In genomic region chr11:78207532-78208256, GRCh38 we compare ENCODE assay signal across 11 cellular contexts.
"Had no signal": no experiment of that assay in that cellular context is flagged by ENCODE, and none has a peak within 500 bp of the region (broad histone marks: within the 10 kb centered on the region; RNA-seq: fewer than 3 reads in every experiment).

No MANE protein-coding gene starts in this region.

- H3K27me3 ChIP-seq: pancreas, tibial nerve had no signal

- H3K27me3 Mint-ChIP-seq: activated CD4-positive, alpha-beta memory T cell treated with anti-CD3 and anti-CD28 coated beads, Interleukin-2, amount 10 ng/mL, durations not matched to agents 7 days and 5 days; activated CD4-positive, alpha-beta T cell treated with anti-CD3 and anti-CD28 coated beads for 36 hours; activated naive CD8-positive, alpha-beta T cell treated with anti-CD3 and anti-CD28 coated beads, Interleukin-2, amount 50 U/mL, for 24 hours had no signal

- ATAC-seq: activated CD4-positive, alpha-beta T cell treated with anti-CD3 and anti-CD28 coated beads for 36 hours; activated naive CD8-positive, alpha-beta T cell treated with anti-CD3 and anti-CD28 coated beads, Interleukin-2, amount 50 U/mL, for 24 hours had no signal

- H3K9me3 Mint-ChIP-seq: activated CD4-positive, alpha-beta memory T cell treated with anti-CD3 and anti-CD28 coated beads, Interleukin-2, amount 10 ng/mL, durations not matched to agents 7 days and 5 days; activated naive CD8-positive, alpha-beta T cell treated with anti-CD3 and anti-CD28 coated beads, Interleukin-2, amount 50 U/mL, for 24 hours had no signal

- DNase-seq: activated CD4-positive, alpha-beta memory T cell treated with anti-CD3 and anti-CD28 coated beads, Interleukin-2, amount 10 ng/mL, durations not matched to agents 7 days and 5 days; activated CD4-positive, alpha-beta T cell treated with anti-CD3 and anti-CD28 coated beads for 36 hours; activated CD8-positive, alpha-beta memory T cell treated with anti-CD3 and anti-CD28 coated beads, Interleukin-2, amount 50 U/mL, for 48 hours; activated naive CD8-positive, alpha-beta T cell treated with anti-CD3 and anti-CD28 coated beads, Interleukin-2, amount 50 U/mL, for 24 hours; central memory CD4-positive, alpha-beta T cell; erythroblast; mammary epithelial cell; T-helper 9 cell had no signal

- H3K27ac Mint-ChIP-seq: activated CD4-positive, alpha-beta memory T cell treated with anti-CD3 and anti-CD28 coated beads, Interleukin-2, amount 10 ng/mL, durations not matched to agents 7 days and 5 days; activated CD4-positive, alpha-beta T cell treated with anti-CD3 and anti-CD28 coated beads for 36 hours; activated naive CD8-positive, alpha-beta T cell treated with anti-CD3 and anti-CD28 coated beads, Interleukin-2, amount 50 U/mL, for 24 hours had no signal

- H3K4me3 ChIP-seq: pancreas, smooth muscle cell, tibial nerve had no signal

- H3K27ac ChIP-seq: pancreas, tibial nerve had no signal

- H3K9me3 ChIP-seq: pancreas, tibial nerve had no signal

- H3K4me3 Mint-ChIP-seq: activated CD4-positive, alpha-beta memory T cell treated with anti-CD3 and anti-CD28 coated beads, Interleukin-2, amount 10 ng/mL, durations not matched to agents 7 days and 5 days; activated CD4-positive, alpha-beta T cell treated with anti-CD3 and anti-CD28 coated beads for 36 hours; activated naive CD8-positive, alpha-beta T cell treated with anti-CD3 and anti-CD28 coated beads, Interleukin-2, amount 50 U/mL, for 24 hours had no signal
